8 cellular contexts compared by ENCODE assay signal in genomic region chr9:91033802-91034201, GRCh38.
DNase-seq lines count a peak whose midpoint lies in the region; ATAC-seq and TF ChIP-seq lines count a peak whose summit lies in the region.

No MANE protein-coding gene starts in this region.

- DNase-seq in EL (peak; percentile 21), left lung (peak in 1 of 2 donors; percentile 86), aorta (no peak), amniotic stem cell (lab: John Stamatoyannopoulos, UW) (no peak), NCI-H187 (lab: John Stamatoyannopoulos, UW) (no peak)
- peak; percentile 61 for DNase-seq in activated T-helper 9 cell treated with anti-CD3 and anti-CD28 coated beads, Interleukin-2, amount 50 U/mL, for 16 hours (ENCODE audit: low read depth)
- peak; percentile 60 to 70 for DNase-seq in stimulated activated naive CD8-positive, alpha-beta T cell treated with anti-CD3 and anti-CD28 coated beads, Interleukin-15, amount 100 ng/mL, for 72 hours

- H3K4me2 ChIP-seq in OCI-LY3 (ENCODE audit: low read length), result no peak overlapping the region

- H3K4me3 Mint-ChIP-seq in stimulated activated naive CD8-positive, alpha-beta T cell treated with anti-CD3 and anti-CD28 coated beads, Interleukin-15, amount 100 ng/mL, for 72 hours, result no peak overlapping the region

- H3K9me3 Mint-ChIP-seq in stimulated activated naive CD8-positive, alpha-beta T cell treated with anti-CD3 and anti-CD28 coated beads, Interleukin-15, amount 100 ng/mL, for 72 hours, result no peaks in the 10 kb centered on the region

- H3K27me3 Mint-ChIP-seq in stimulated activated naive CD8-positive, alpha-beta T cell treated with anti-CD3 and anti-CD28 coated beads, Interleukin-15, amount 100 ng/mL, for 72 hours, result peaks cover 58% of the 10 kb centered on the region

- H3K27ac ChIP-seq in OCI-LY3 (ENCODE audit: low read length) (no peak overlapping the region), left lung (no peak overlapping the region), aorta (ENCODE audit: low read depth in 1 of 2, low read length in 2 of 2) (no peak overlapping the region)

- H3K9me3 ChIP-seq in OCI-LY3 (ENCODE audit: insufficient read depth, low read length), result no peaks in the 10 kb centered on the region
- H3K9me3 ChIP-seq in left lung, result no peaks in the 10 kb centered on the region
- H3K9me3 ChIP-seq in aorta (ENCODE audit: control insufficient read depth, low read length), result no peaks in the 10 kb centered on the region

- WGBS in aorta, 2 donors, result 94 to 95% methylated on average over 3 of the region's 3 CpGs

- no peaks in the 10 kb centered on the region for H3K36me3 ChIP-seq in OCI-LY3 (replicated peaks; ENCODE audit: low read depth, low read length)
- no peaks in the 10 kb centered on the region for H3K36me3 ChIP-seq in left lung
- no peaks in the 10 kb centered on the region for H3K36me3 ChIP-seq in aorta (ENCODE audit: control insufficient read depth in 1 of 2, insufficient read depth in 2 of 2, low read length in 1 of 2)

- no peak overlapping the region for H3K27ac Mint-ChIP-seq in stimulated activated naive CD8-positive, alpha-beta T cell treated with anti-CD3 and anti-CD28 coated beads, Interleukin-15, amount 100 ng/mL, for 72 hours

- H3K27me3 ChIP-seq in OCI-LY3 (ENCODE audit: low read depth, low read length) (peaks cover 41% of the 10 kb centered on the region), left lung (no peaks in the 10 kb centered on the region), aorta (ENCODE audit: control insufficient read depth in 1 of 2, insufficient read depth in 2 of 2, low read length in 1 of 2) (no peaks in the 10 kb centered on the region)

- H3K4me1 ChIP-seq in OCI-LY3 (ENCODE audit: low read length) (no peaks in the 10 kb centered on the region), left lung (peaks cover 11 to 22% of the 10 kb centered on the region in 2 donors), aorta (ENCODE audit: control insufficient read depth in 1 of 2, insufficient read depth in 2 of 2, low read length in 2 of 2) (no peaks in the 10 kb centered on the region)

- H3K4me3 ChIP-seq in OCI-LY3 (ENCODE audit: low read length) (no peak overlapping the region), left lung (no peak overlapping the region), aorta (ENCODE audit: low read length in 2 of 2) (no peak overlapping the region)

- TF ChIP-seq CTCF in OCI-LY3 (IDR thresholded peaks at IDR 0.05; ENCODE audit: low read depth, low read length) (peak; percentile 82), left lung (IDR thresholded peaks at IDR 0.05) (peak; percentile 32 to 59)

- H3K9ac ChIP-seq in OCI-LY3 (ENCODE audit: low read length), result no peak overlapping the region

- H3K79me2 ChIP-seq in OCI-LY3 (ENCODE audit: low read length), result no peaks in the 10 kb centered on the region

- no peak overlapping the region for H2AFZ ChIP-seq in OCI-LY3 (ENCODE audit: low read depth, low read length)

- intact Hi-C loops in left lung (cut with DNase I) (no loop called here), aorta (cut with DNase I) (no loop called here)

- H4K20me1 ChIP-seq in OCI-LY3 (ENCODE audit: insufficient read depth, low read length), result no peaks in the 10 kb centered on the region

- peaks cover 41% of the 10 kb centered on the region for H3K4me1 Mint-ChIP-seq in stimulated activated naive CD8-positive, alpha-beta T cell treated with anti-CD3 and anti-CD28 coated beads, Interleukin-15, amount 100 ng/mL, for 72 hours

- ATAC-seq in left lung (no peak), aorta (ENCODE audit: low FRiP score) (no peak)
- peak; percentile 44 for ATAC-seq in stimulated activated naive CD8-positive, alpha-beta T cell treated with anti-CD3 and anti-CD28 coated beads, Interleukin-15, amount 100 ng/mL, for 72 hours

Comparison
In these comparisons a context has a peak if more than half of its experiments do, and no peak if none do; other contexts are left out.
1. DNase-seq: peak in EL (single experiment), activated T-helper 9 cell treated with anti-CD3 and anti-CD28 coated beads, Interleukin-2, amount 50 U/mL, for 16 hours (single experiment) and stimulated activated naive CD8-positive, alpha-beta T cell treated with anti-CD3 and anti-CD28 coated beads, Interleukin-15, amount 100 ng/mL, for 72 hours (2 of 2); none in aorta (0 of 2), amniotic stem cell (single experiment) and NCI-H187 (0 of 2).